ENCODE assay signal across 8 cellular contexts in the genomic region with DNA sequence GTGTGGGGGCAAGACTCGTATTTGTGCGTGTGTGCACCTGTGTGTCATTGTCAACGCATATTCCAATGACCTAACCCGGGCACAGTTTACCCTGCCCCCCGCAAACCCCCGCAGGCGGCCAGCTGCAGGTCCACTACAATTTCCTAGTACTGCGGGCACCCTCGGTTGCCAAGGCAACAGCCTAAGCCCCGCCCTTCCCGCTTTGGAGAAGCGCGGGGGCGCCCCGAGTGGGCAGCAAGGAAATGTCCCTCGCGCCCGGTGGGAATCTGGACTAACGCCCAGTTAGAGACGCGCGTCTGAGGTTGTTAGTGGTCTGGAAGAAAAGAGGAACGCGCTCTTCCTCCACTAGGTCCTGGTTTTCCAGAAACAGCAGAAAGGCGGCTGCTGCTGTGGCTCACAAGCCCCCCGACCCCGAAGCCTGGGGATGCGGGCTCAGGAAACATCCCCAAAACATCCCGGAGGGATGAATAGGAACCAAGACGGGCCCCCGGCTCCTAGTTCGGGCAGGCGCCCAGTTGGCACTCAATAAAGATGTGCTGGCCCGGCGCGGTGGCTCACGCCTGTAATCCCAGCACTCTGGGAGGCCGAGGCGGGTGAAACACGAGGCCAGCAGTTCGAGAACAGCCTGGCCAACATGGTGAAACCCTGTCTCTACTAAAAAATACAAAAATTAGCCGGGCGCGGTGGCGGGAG. TPM values are rescaled to one million over a fixed set of nuclear protein-coding genes. Genes with fewer than 3 reads are reported as not detected.
DNase-seq lines count a peak whose midpoint lies in the region; ATAC-seq and TF ChIP-seq lines count a peak whose summit lies in the region.

No MANE protein-coding gene starts in this region.

- no peak overlapping the region for H3K9ac ChIP-seq in SK-N-SH

- peak overlapping the region; percentile 100 for H3K4me2 ChIP-seq in SK-N-SH

- H3K9me3 ChIP-seq in SK-N-SH = no peaks in the 10 kb centered on the region
- no peaks in the 10 kb centered on the region for H3K9me3 ChIP-seq in ectodermal cell (ENCODE audit: control insufficient read depth, low read length)

- no peaks in the 10 kb centered on the region for H3K9me2 ChIP-seq in SK-N-SH

- POLR2A ChIA-PET in SK-N-SH (lab: Yijun Ruan, JAX) = interaction anchor here (1.5 to 3.0 kb wide), 2 partner anchors 16 to 19 kb away, joined by 5 to 20 read pairs; partner anchors contain the start of gene RPL29

- H3K4me1 ChIP-seq in SK-N-SH (ENCODE audit: control insufficient read depth in 1 of 2, insufficient read depth in 2 of 2, low read depth in 1 of 2, low read length in 1 of 2) (peaks cover 7 to 23% of the 10 kb centered on the region in 2 experiments), ectodermal cell (ENCODE audit: control insufficient read depth, insufficient read depth, low read length) (peaks cover 20% of the 10 kb centered on the region)

- no peak for ATAC-seq in HG03159 (IDR thresholded peaks at IDR 0.05; ENCODE audit: unreplicated experiment)
- no peak for ATAC-seq in GM18873 (IDR thresholded peaks at IDR 0.05; ENCODE audit: low FRiP score, unreplicated experiment)

- H3K27me3 ChIP-seq in SK-N-SH (ENCODE audit: insufficient read depth) (no peaks in the 10 kb centered on the region), ectodermal cell (ENCODE audit: control insufficient read depth, insufficient read depth, low read length, poor library complexity, severe bottlenecking) (peaks cover 23% of the 10 kb centered on the region)

- peak; percentile 41 for TF ChIP-seq RAD21 in SK-N-SH (IDR thresholded peaks at IDR 0.05; ENCODE audit: low read length)

- no peak for TF ChIP-seq CTCF in 22Rv1 (IDR thresholded peaks at IDR 0.05)
- no peak for TF ChIP-seq CTCF in GM10266 (IDR thresholded peaks at IDR 0.05; ENCODE audit: control insufficient read depth, insufficient read depth, low read depth, missing control alignments)
- TF ChIP-seq CTCF in SK-N-SH (IDR thresholded peaks at IDR 0.05) = peak; percentile 37

- peak; percentile 58 for DNase-seq in GM10266 (ENCODE audit: extremely low spot score)
- DNase-seq in SK-N-SH = peak; percentile 89
- peak; percentile 51 to 53 for DNase-seq in lung microvascular endothelial cell (ENCODE audit: low read depth in 2 of 2)
- DNase-seq in stromal cell of bone marrow (ENCODE audit: low read depth) = peak; percentile 31

- H3K79me2 ChIP-seq in SK-N-SH (ENCODE audit: insufficient read depth) = peaks cover 22% of the 10 kb centered on the region

- peaks cover 0 to 5% of the 10 kb centered on the region in 2 experiments for H3K36me3 ChIP-seq in SK-N-SH (replicated peaks in 1 of 2; ENCODE audit: control insufficient read depth in 1 of 2, insufficient read depth in 2 of 2, low read length in 1 of 2)
- H3K36me3 ChIP-seq in ectodermal cell (ENCODE audit: control insufficient read depth, insufficient read depth, low read length) = no peaks in the 10 kb centered on the region

- H4K20me1 ChIP-seq in SK-N-SH (ENCODE audit: insufficient read depth) = no peaks in the 10 kb centered on the region

- TF ChIP-seq EP300 in SK-N-SH (IDR thresholded peaks at IDR 0.05; ENCODE audit: borderline replicate concordance in 1 of 2, low read depth in 1 of 2, low read length in 1 of 2) = no peak

- H3K27ac ChIP-seq in 22Rv1 (peak overlapping the region; percentile 97), SK-N-SH (ENCODE audit: low read depth in 2 of 2, low read length in 1 of 2) (peak overlapping the region; percentile 30 to 90; a peak in 3 of 4 replicates), ectodermal cell (ENCODE audit: insufficient read depth, low read depth, low read length, poor library complexity, severe bottlenecking) (no peak overlapping the region)

- peaks cover 17% of the 10 kb centered on the region for H3F3A ChIP-seq in SK-N-SH (replicated peaks; ENCODE audit: insufficient read depth)

- CTCF ChIA-PET in SK-N-SH (lab: Yijun Ruan, JAX) = interaction anchor here (0.7 to 5.1 kb wide), 7 partner anchors 7 to 167 kb away, joined by 3 to 84 read pairs (median 23); partner anchors contain the start of genes ACY1, PARP3 and RRP9

- H3K4me3 ChIP-seq in SK-N-SH (ENCODE audit: low read depth in 2 of 2, low read length in 1 of 2) = peak overlapping the region; percentile 53 to 85
- peak overlapping the region; percentile 57 for H3K4me3 ChIP-seq in ectodermal cell (ENCODE audit: insufficient read depth, low read depth, low read length)

- H2AFZ ChIP-seq in SK-N-SH (ENCODE audit: low read depth) = 0 out of 2 replicates have a peak overlapping the region, but pooled peaks have one; percentile 95

- 61% methylated on average over 36 of the region's 45 CpGs for WGBS in SK-N-SH (ENCODE audit: low lambda C conversion rate)
- 48 to 49% methylated on average over 45 of the region's 45 CpGs for WGBS in ectodermal cell, 2 experiments

TF ChIP-seq in SK-N-SH, 30 proteins besides CTCF, POLR2A, EP300 and RAD21:
- TF ChIP-seq RCOR1 (IDR thresholded peaks at IDR 0.05; ENCODE audit: low read length) (peak; percentile 69), RFX5 (IDR thresholded peaks at IDR 0.05; ENCODE audit: low read length) (no peak), MAX (IDR thresholded peaks at IDR 0.05; ENCODE audit: low read depth) (no peak)

RNA-seq across cellular contexts. Expression of gene ABHD14A, which starts 1.1 kb away (rescaled TPM):
- 22.1 and 31.5 TPM in 2 replicates for polyA plus RNA-seq in SK-N-SH (2012; rRNA removed)
- polyA plus RNA-seq in SK-N-SH (2012; cell fraction: cytosol; rRNA removed) = 18.6 and 24.8 TPM in 2 replicates
- 13.5 and 18.1 TPM in 2 replicates for polyA plus RNA-seq in SK-N-SH (2012; cell fraction: nucleus; rRNA removed)
- 12.4 TPM for polyA plus RNA-seq in ectodermal cell (2013, experiment 1 of 4)
- 11.1 TPM for polyA plus RNA-seq in ectodermal cell (2013, experiment 2 of 4)
- polyA plus RNA-seq in ectodermal cell (2013, experiment 3 of 4) = 16.1 TPM
- 13.6 TPM for polyA plus RNA-seq in ectodermal cell (2013, experiment 4 of 4)
- total RNA-seq in lung microvascular endothelial cell = 3.1 and 3.4 TPM in 2 replicates

RNA-seq across cellular contexts. Expression of gene ABHD14B, which starts 2.2 kb away (rescaled TPM):
- 64.1 and 88.3 TPM in 2 replicates for polyA plus RNA-seq in SK-N-SH (2012; rRNA removed)
- polyA plus RNA-seq in SK-N-SH (2012; cell fraction: cytosol; rRNA removed) = 45.6 and 58.3 TPM in 2 replicates
- polyA plus RNA-seq in SK-N-SH (2012; cell fraction: nucleus; rRNA removed) = 45.8 and 64.4 TPM in 2 replicates
- polyA plus RNA-seq in ectodermal cell (2013, experiment 1 of 4) = 8.0 TPM
- polyA plus RNA-seq in ectodermal cell (2013, experiment 2 of 4) = 7.3 TPM
- polyA plus RNA-seq in ectodermal cell (2013, experiment 3 of 4) = 9.0 TPM
- 10.6 TPM for polyA plus RNA-seq in ectodermal cell (2013, experiment 4 of 4)
- 10.0 and 16.7 TPM in 2 replicates for total RNA-seq in lung microvascular endothelial cell

RNA-seq across cellular contexts. Expression of gene ACY1, which starts 7.3 kb away (rescaled TPM):
- polyA plus RNA-seq in SK-N-SH (2012; rRNA removed) = 93.0 and 96.2 TPM in 2 replicates
- 44.0 and 62.5 TPM in 2 replicates for polyA plus RNA-seq in SK-N-SH (2012; cell fraction: cytosol; rRNA removed)
- polyA plus RNA-seq in SK-N-SH (2012; cell fraction: nucleus; rRNA removed) = 136 and 173 TPM in 2 replicates
- 26.6 TPM for polyA plus RNA-seq in ectodermal cell (2013, experiment 1 of 4)
- polyA plus RNA-seq in ectodermal cell (2013, experiment 2 of 4) = 19.4 TPM
- polyA plus RNA-seq in ectodermal cell (2013, experiment 3 of 4) = 24.1 TPM
- 26.8 TPM for polyA plus RNA-seq in ectodermal cell (2013, experiment 4 of 4)
- total RNA-seq in lung microvascular endothelial cell = 10.7 and 22.2 TPM in 2 replicates

RNA-seq across cellular contexts. Expression of gene PCBP4, which starts 8.7 kb away (rescaled TPM):
- polyA plus RNA-seq in SK-N-SH (2012; rRNA removed) = 97.4 and 118 TPM in 2 replicates
- polyA plus RNA-seq in SK-N-SH (2012; cell fraction: cytosol; rRNA removed) = 43.8 and 61.7 TPM in 2 replicates
- 499 and 538 TPM in 2 replicates for polyA plus RNA-seq in SK-N-SH (2012; cell fraction: nucleus; rRNA removed)
- polyA plus RNA-seq in ectodermal cell (2013, experiment 1 of 4) = 111 TPM
- polyA plus RNA-seq in ectodermal cell (2013, experiment 2 of 4) = 104 TPM
- 105 TPM for polyA plus RNA-seq in ectodermal cell (2013, experiment 3 of 4)
- 123 TPM for polyA plus RNA-seq in ectodermal cell (2013, experiment 4 of 4)
- 15.0 and 19.2 TPM in 2 replicates for total RNA-seq in lung microvascular endothelial cell

RNA-seq across cellular contexts. Expression of gene RPL29, which starts 19.7 kb away (rescaled TPM):
- 3,173 and 3,642 TPM in 2 replicates for polyA plus RNA-seq in SK-N-SH (2012; rRNA removed)
- 2,707 and 3,782 TPM in 2 replicates for polyA plus RNA-seq in SK-N-SH (2012; cell fraction: cytosol; rRNA removed)
- 883 and 941 TPM in 2 replicates for polyA plus RNA-seq in SK-N-SH (2012; cell fraction: nucleus; rRNA removed)
- 1,860 TPM for polyA plus RNA-seq in ectodermal cell (2013, experiment 1 of 4)
- polyA plus RNA-seq in ectodermal cell (2013, experiment 2 of 4) = 1,954 TPM
- 1,946 TPM for polyA plus RNA-seq in ectodermal cell (2013, experiment 3 of 4)
- 2,154 TPM for polyA plus RNA-seq in ectodermal cell (2013, experiment 4 of 4)
- total RNA-seq in lung microvascular endothelial cell = 760 and 1,004 TPM in 2 replicates

Comparison
In these comparisons a context has a peak if more than half of its experiments do, and no peak if none do; other contexts are left out.
1. DNase-seq: peak in every context shown above with its lines; median percentile 89 in SK-N-SH; 58 in GM10266; 52 in lung microvascular endothelial cell; 31 in stromal cell of bone marrow.